In genomic region chr7:73363225-73364005, GRCh38 we compare ENCODE assay signal across 2 cellular contexts.
TF ChIP-seq lines count a peak whose summit lies in the region.

No MANE protein-coding gene starts in this region.

TF ChIP-seq in IMR-90, 13 proteins besides CTCF, POLR2A, EP300 and RAD21:
- TF ChIP-seq MXI1 (IDR thresholded peaks at IDR 0.05; ENCODE audit: borderline replicate concordance, low read depth, low read length) (no peak), ELK1 (IDR thresholded peaks at IDR 0.05; ENCODE audit: borderline replicate concordance, low read depth, low read length) (no peak), RFX5 (IDR thresholded peaks at IDR 0.05; ENCODE audit: low read depth, low read length) (no peak), MAFK (IDR thresholded peaks at IDR 0.05; ENCODE audit: low read depth, low read length) (no peak), BHLHE40 (IDR thresholded peaks at IDR 0.05; ENCODE audit: low read depth, low read length) (no peak), FOS (IDR thresholded peaks at IDR 0.05; ENCODE audit: low read depth, low read length) (no peak), USF2 (IDR thresholded peaks at IDR 0.05; ENCODE audit: low read depth, low read length) (no peak), CEBPB (IDR thresholded peaks at IDR 0.05; ENCODE audit: low read depth, low read length) (no peak), SMC3 (IDR thresholded peaks at IDR 0.05; ENCODE audit: low read depth, low read length) (no peak), CHD1 (IDR thresholded peaks at IDR 0.05; ENCODE audit: low read depth, low read length) (no peak), RCOR1 (IDR thresholded peaks at IDR 0.05; ENCODE audit: insufficient replicate concordance, low read length) (no peak), MAZ (IDR thresholded peaks at IDR 0.05; ENCODE audit: borderline replicate concordance, low read depth, low read length) (no peak), NFE2L2 (IDR thresholded peaks at IDR 0.05; ENCODE audit: low read depth, low read length) (no peak)
TF ChIP-seq in IMR-90: peak in this region for 0.

TF ChIP-seq in H1, 55 proteins besides CTCF, POLR2A, EP300 and RAD21:
- TF ChIP-seq RXRA (IDR thresholded peaks at IDR 0.05; ENCODE audit: insufficient read depth, low read depth, low read length) (no peak), EZH2 (IDR thresholded peaks at IDR 0.05; ENCODE audit: low read depth, low read length, severe bottlenecking) (no peak), ATF3 (IDR thresholded peaks at IDR 0.05; ENCODE audit: insufficient read depth, low read depth, low read length) (no peak)
